ENCODE assay signal across 8 cellular contexts in genomic region chr1:36400825-36401601, GRCh38. TPM values are rescaled to one million over a fixed set of nuclear protein-coding genes. Genes with fewer than 3 reads are reported as not detected.
DNase-seq lines count a peak whose midpoint lies in the region; ATAC-seq, FAIRE-seq and TF ChIP-seq lines count a peak whose summit lies in the region.

No MANE protein-coding gene starts in this region.

- no peak for TF ChIP-seq CTCF in GM12875 (IDR thresholded peaks at IDR 0.05; ENCODE audit: borderline replicate concordance, insufficient read depth, low read depth, low read length)
- no peak for TF ChIP-seq CTCF in fibroblast of mammary gland (conservative IDR thresholded peaks at IDR 0.05; ENCODE audit: control insufficient read depth, insufficient read depth, low read depth, low read length)
- TF ChIP-seq CTCF in neural crest cell (conservative IDR thresholded peaks at IDR 0.05) = no peak

- peak; percentile 91 for DNase-seq in HS-27A (ENCODE audit: low read depth)
- peak; percentile 63 for DNase-seq in activated CD8-positive, alpha-beta T cell treated with anti-CD3 and anti-CD28 coated beads, Interleukin-2, amount 10 ng/mL, durations not matched to agents 7 days and 5 days
- peak; percentile 87 for DNase-seq in fibroblast of mammary gland (ENCODE audit: low read depth)
- peak; percentile 66 for DNase-seq in neural crest cell (ENCODE audit: low read depth, low spot score)
- peak; percentile 91 for DNase-seq in urothelium cell line (ENCODE audit: low spot score)
- no peak for DNase-seq in NCI-H1694 (lab: John Stamatoyannopoulos, UW)
- no peak for DNase-seq in HCEC 1CT

- no peak for ATAC-seq in activated CD8-positive, alpha-beta T cell treated with anti-CD3 and anti-CD28 coated beads, Interleukin-2, amount 10 ng/mL, durations not matched to agents 7 days and 5 days

- peak; percentile 93 for FAIRE-seq in urothelium cell line (lab: Jason Lieb, UNC)

- H3K4me3 Mint-ChIP-seq in activated CD8-positive, alpha-beta T cell treated with anti-CD3 and anti-CD28 coated beads, Interleukin-2, amount 10 ng/mL, durations not matched to agents 7 days and 5 days = no peak overlapping the region
- peak overlapping the region; percentile 96 for H3K4me3 Mint-ChIP-seq in neural crest cell

- peaks cover 5% of the 10 kb centered on the region for H3K36me3 Mint-ChIP-seq in activated CD8-positive, alpha-beta T cell treated with anti-CD3 and anti-CD28 coated beads, Interleukin-2, amount 10 ng/mL, durations not matched to agents 7 days and 5 days (ENCODE audit: low read depth)
- no peaks in the 10 kb centered on the region for H3K36me3 Mint-ChIP-seq in neural crest cell (ENCODE audit: low read depth)

- H3K9me3 Mint-ChIP-seq in activated CD8-positive, alpha-beta T cell treated with anti-CD3 and anti-CD28 coated beads, Interleukin-2, amount 10 ng/mL, durations not matched to agents 7 days and 5 days (ENCODE audit: insufficient read depth) = no peaks in the 10 kb centered on the region
- H3K9me3 Mint-ChIP-seq in neural crest cell = no peaks in the 10 kb centered on the region

- POLR2A ChIA-PET in activated CD8-positive, alpha-beta T cell treated with anti-CD3 and anti-CD28 coated beads, Interleukin-2, amount 10 ng/mL, durations not matched to agents 7 days and 5 days (lab: Charles Lee) = interaction anchor here (0.8 to 1.1 kb wide), 2 partner anchors 14 to 59 kb away, joined by 3 to 6 read pairs; no protein-coding TSS in a partner anchor

- CTCF ChIA-PET in activated CD8-positive, alpha-beta T cell treated with anti-CD3 and anti-CD28 coated beads, Interleukin-2, amount 10 ng/mL, durations not matched to agents 7 days and 5 days (lab: Charles Lee) = interaction anchor here (0.7 to 4.8 kb wide), 5 partner anchors 11 to 58 kb away, joined by 4 to 30 read pairs (median 5); no protein-coding TSS in a partner anchor

- H3K4me3 ChIP-seq in GM12875 (ENCODE audit: low read depth, low read length) = peak overlapping the region; percentile 37
- peak overlapping the region; percentile 48 for H3K4me3 ChIP-seq in fibroblast of mammary gland (ENCODE audit: control insufficient read depth, low read depth, low read length)

- peaks cover 2% of the 10 kb centered on the region for H3K27me3 Mint-ChIP-seq in activated CD8-positive, alpha-beta T cell treated with anti-CD3 and anti-CD28 coated beads, Interleukin-2, amount 10 ng/mL, durations not matched to agents 7 days and 5 days (ENCODE audit: low read depth)
- no peaks in the 10 kb centered on the region for H3K27me3 Mint-ChIP-seq in neural crest cell (ENCODE audit: low read depth)

- peak overlapping the region; percentile 57 for H3K27ac Mint-ChIP-seq in activated CD8-positive, alpha-beta T cell treated with anti-CD3 and anti-CD28 coated beads, Interleukin-2, amount 10 ng/mL, durations not matched to agents 7 days and 5 days
- H3K27ac Mint-ChIP-seq in neural crest cell (ENCODE audit: unreplicated experiment) = peak overlapping the region; percentile 98

- H3K4me1 Mint-ChIP-seq in activated CD8-positive, alpha-beta T cell treated with anti-CD3 and anti-CD28 coated beads, Interleukin-2, amount 10 ng/mL, durations not matched to agents 7 days and 5 days (ENCODE audit: low read depth) = peaks cover 35% of the 10 kb centered on the region
- peaks cover 35% of the 10 kb centered on the region for H3K4me1 Mint-ChIP-seq in neural crest cell

RNA-seq across cellular contexts. Expression of gene LSM10, which starts 3.3 kb away (rescaled TPM):
- total RNA-seq in activated CD8-positive, alpha-beta T cell treated with anti-CD3 and anti-CD28 coated beads, Interleukin-2, amount 10 ng/mL, durations not matched to agents 7 days and 5 days = 10 to 100 TPM; 44.7 to 47.5 TPM
- total RNA-seq in neural crest cell = 48.1 and 48.4 TPM in 2 replicates

RNA-seq across cellular contexts. Expression of gene STK40, which starts 15.3 kb away (rescaled TPM):
- 10 to 100 TPM; 69.7 to 72.4 TPM for total RNA-seq in activated CD8-positive, alpha-beta T cell treated with anti-CD3 and anti-CD28 coated beads, Interleukin-2, amount 10 ng/mL, durations not matched to agents 7 days and 5 days
- 77.5 and 80.1 TPM in 2 replicates for total RNA-seq in neural crest cell

RNA-seq across cellular contexts. Expression of gene OSCP1, which starts 49.2 kb away (rescaled TPM):
- total RNA-seq in activated CD8-positive, alpha-beta T cell treated with anti-CD3 and anti-CD28 coated beads, Interleukin-2, amount 10 ng/mL, durations not matched to agents 7 days and 5 days = 1 to 10 TPM in 1 of 2 experiments, under 1 TPM in 1; 0.66 to 1.9 TPM
- total RNA-seq in neural crest cell = 10.5 and 11.5 TPM in 2 replicates

Comparison
In these comparisons a context has a peak if more than half of its experiments do, and no peak if none do; other contexts are left out.
1. DNase-seq: peak in HS-27A (single experiment), activated CD8-positive, alpha-beta T cell treated with anti-CD3 and anti-CD28 coated beads, Interleukin-2, amount 10 ng/mL, durations not matched to agents 7 days and 5 days (single experiment), fibroblast of mammary gland (single experiment), neural crest cell (single experiment) and urothelium cell line (single experiment); none in NCI-H1694 (single experiment) and HCEC 1CT (single experiment).